ENCODE assay signal across 10 cellular contexts in genomic region chr1:7705908-7706216, GRCh38.
DNase-seq lines count a peak whose midpoint lies in the region; ATAC-seq and TF ChIP-seq lines count a peak whose summit lies in the region.
"Had no signal": no experiment of that assay in that cellular context is flagged by ENCODE, and none has a peak within 500 bp of the region (broad histone marks: within the 10 kb centered on the region; RNA-seq: fewer than 3 reads in every experiment).

No MANE protein-coding gene starts in this region.

- H3K9me2 ChIP-seq in GM23338 (ENCODE audit: insufficient read depth) = no peaks in the 10 kb centered on the region

- no peak for TF ChIP-seq EP300 in esophagus muscularis mucosa (IDR thresholded peaks at IDR 0.05)

- H3K27ac Mint-ChIP-seq in GM23338 (no peak overlapping the region), T-helper 17 cell (peak overlapping the region; percentile 89)

- peak overlapping the region; percentile 64 for H3K4me2 ChIP-seq in GM23338

- TF ChIP-seq CTCF in GM23338 (conservative IDR thresholded peaks at IDR 0.05; ENCODE audit: low read depth in 2 of 2) (no peak), esophagus muscularis mucosa (IDR thresholded peaks at IDR 0.05) (no peak), gastrocnemius medialis (IDR thresholded peaks at IDR 0.05 in 4 of 5, conservative IDR thresholded peaks at IDR 0.05 in 1 of 5) (no peak)

- H3K4me3 ChIP-seq in GM23338 (peak overlapping the region; percentile 44; the same call in 1 of the 2 replicates), esophagus muscularis mucosa (peak overlapping the region; percentile 56 to 75 (median 58)), gastrocnemius medialis (peak overlapping the region; percentile 52 to 57 (median 55))

- peaks cover 3% of the 10 kb centered on the region; the same call in 2 of the 3 replicates for H3K9me3 Mint-ChIP-seq in GM23338

- H3F3A ChIP-seq in GM23338 (replicated peaks; ENCODE audit: low read depth) = peaks cover 5% of the 10 kb centered on the region

- H3K36me3 Mint-ChIP-seq in GM23338 (ENCODE audit: low read depth) = no peaks in the 10 kb centered on the region
- peaks cover 3% of the 10 kb centered on the region for H3K36me3 Mint-ChIP-seq in T-helper 17 cell (ENCODE audit: low read depth)

- intact Hi-C loops in esophagus muscularis mucosa (cut with DNase I) = no loop called here
- intact Hi-C loops in gastrocnemius medialis (cut with DNase I; ENCODE audit: low total_unique reads) = no loop called here

- peaks cover 30% of the 10 kb centered on the region for H3K27me3 ChIP-seq in GM23338 (ENCODE audit: insufficient read depth)
- H3K27me3 ChIP-seq in esophagus muscularis mucosa = peaks cover 0 to 44% (median 5%) of the 10 kb centered on the region in 4 donors
- no peaks in the 10 kb centered on the region for H3K27me3 ChIP-seq in gastrocnemius medialis

- in situ Hi-C loops in gastrocnemius medialis (cut with MboI; ENCODE audit: low sequenced_read_pairs in 4 of 4) = no loop called here

- DNase-seq in GM23338 (ENCODE audit: low spot score) (no peak), T-helper 17 cell (no peak), esophagus muscularis mucosa (ENCODE audit: extremely low spot score) (no peak), gastrocnemius medialis (no peak), erythroblast (lab: John Stamatoyannopoulos, UW) (no peak), dedifferentiated amniotic fluid mesenchymal stem cell (ENCODE audit: extremely low spot score) (no peak)
- no peak for DNase-seq in activated effector memory CD4-positive, alpha-beta T cell treated with Interleukin-2 at 50 U/mL for 16 hours
- DNase-seq: stimulated activated CD4-positive, alpha-beta T cell treated with anti-CD3 and anti-CD28 coated beads, Interleukin-2, amount 100 ng/mL, for 48 hours; WERI-Rb-1 had no signal

- H3K79me2 ChIP-seq in GM23338 (replicated peaks; ENCODE audit: insufficient read depth) = no peaks in the 10 kb centered on the region

- peak overlapping the region; percentile 60 for H3K4me3 Mint-ChIP-seq in GM23338
- peak overlapping the region; percentile 95 for H3K4me3 Mint-ChIP-seq in T-helper 17 cell

- no peaks in the 10 kb centered on the region for H3K36me3 ChIP-seq in GM23338 (ENCODE audit: insufficient read depth)
- no peaks in the 10 kb centered on the region for H3K36me3 ChIP-seq in esophagus muscularis mucosa
- H3K36me3 ChIP-seq in gastrocnemius medialis = no peaks in the 10 kb centered on the region

- H3K9me3 ChIP-seq in T-helper 17 cell (ENCODE audit: control insufficient read depth, low read length, poor library complexity, severe bottlenecking) = no peaks in the 10 kb centered on the region
- H3K9me3 ChIP-seq in esophagus muscularis mucosa = no peaks in the 10 kb centered on the region
- H3K9me3 ChIP-seq in gastrocnemius medialis = no peaks in the 10 kb centered on the region

- no peak overlapping the region for H3K27ac ChIP-seq in GM23338 (ENCODE audit: low read depth)
- H3K27ac ChIP-seq in esophagus muscularis mucosa (replicated peaks in 1 of 4) = peak overlapping the region in 3 of 4 donors; percentile 57 to 62 (median 59)
- H3K27ac ChIP-seq in gastrocnemius medialis = peak overlapping the region in 3 of 4 donors; percentile 39 to 65 (median 40)
- H3K27ac ChIP-seq: WERI-Rb-1 had no signal

- no peak for ATAC-seq in GM23338
- no peak for ATAC-seq in T-helper 17 cell
- no peak for ATAC-seq in gastrocnemius medialis
- ATAC-seq: left colon had no signal

- H3K4me1 ChIP-seq in GM23338 (ENCODE audit: insufficient read depth) (peaks cover 11% of the 10 kb centered on the region), esophagus muscularis mucosa (peaks cover 4 to 25% (median 19%) of the 10 kb centered on the region in 4 donors), gastrocnemius medialis (no peaks in the 10 kb centered on the region)

- H3K4me1 Mint-ChIP-seq in GM23338 (peaks cover 18% of the 10 kb centered on the region), T-helper 17 cell (peaks cover 13% of the 10 kb centered on the region)

- no peak for TF ChIP-seq POLR2A in esophagus muscularis mucosa (IDR thresholded peaks at IDR 0.05; ENCODE audit: low read depth)
- TF ChIP-seq POLR2A in gastrocnemius medialis (IDR thresholded peaks at IDR 0.05) = no peak
- TF ChIP-seq POLR2A in erythroblast (IDR thresholded peaks at IDR 0.05; ENCODE audit: low read length) = no peak

- WGBS in esophagus muscularis mucosa = 49% methylated on average over 7 of the region's 7 CpGs

- no peaks in the 10 kb centered on the region; the same call in 1 of the 2 replicates for H4K20me1 ChIP-seq in GM23338 (replicated peaks; ENCODE audit: insufficient read depth)

- peaks cover 25% of the 10 kb centered on the region for H3K27me3 Mint-ChIP-seq in GM23338 (ENCODE audit: insufficient read depth, low read depth, poor library complexity)
- H3K27me3 Mint-ChIP-seq in T-helper 17 cell = peaks cover 31% of the 10 kb centered on the region

- no peak overlapping the region for H2AFZ ChIP-seq in GM23338

TF ChIP-seq in GM23338, 12 proteins besides CTCF, POLR2A, EP300 and RAD21 (continues in another document):
- TF ChIP-seq ZNF114 (CRISPR knock-in tag; IDR thresholded peaks at IDR 0.05) (no peak), CREB1 (CRISPR knock-in tag; IDR thresholded peaks at IDR 0.05; ENCODE audit: low read depth) (no peak), ZNF331 (CRISPR knock-in tag; IDR thresholded peaks at IDR 0.05; ENCODE audit: low read depth) (no peak), JUNB (IDR thresholded peaks at IDR 0.05; ENCODE audit: unreplicated experiment) (no peak), EZH2 (IDR thresholded peaks at IDR 0.05; ENCODE audit: low read depth, unreplicated experiment) (no peak), NANOG (IDR thresholded peaks at IDR 0.05; ENCODE audit: borderline replicate concordance) (no peak), STAT1 (IDR thresholded peaks at IDR 0.05; ENCODE audit: unreplicated experiment) (no peak), REST (IDR thresholded peaks at IDR 0.05; ENCODE audit: unreplicated experiment) (no peak), EZH2phosphoT487 (IDR thresholded peaks at IDR 0.05; ENCODE audit: unreplicated experiment) (no peak), ETS1 (IDR thresholded peaks at IDR 0.05) (no peak), POLR2AphosphoS5 (IDR thresholded peaks at IDR 0.05; ENCODE audit: low read depth) (no peak)
